10 cellular contexts compared by ENCODE assay signal in genomic region chr14:89237923-89238529, GRCh38.
DNase-seq lines count a peak whose midpoint lies in the region; ATAC-seq, FAIRE-seq and TF ChIP-seq lines count a peak whose summit lies in the region.
"Had no signal": no experiment of that assay in that cellular context is flagged by ENCODE, and none has a peak within 500 bp of the region (broad histone marks: within the 10 kb centered on the region; RNA-seq: fewer than 3 reads in every experiment).

No MANE protein-coding gene starts in this region.

- no peak overlapping the region for H2AK5ac ChIP-seq in mesenchymal stem cell (ENCODE audit: low read length, severe bottlenecking)

- intact Hi-C loops in CD14-positive monocyte (cut with micrococcal nuclease): no loop called here

- no peak overlapping the region for H3K4ac ChIP-seq in mesenchymal stem cell (ENCODE audit: low read depth in 1 of 2, low read length in 2 of 2)

- no peak overlapping the region for H3K9ac ChIP-seq in mesenchymal stem cell (ENCODE audit: low read length)

- H3K14ac ChIP-seq in mesenchymal stem cell (ENCODE audit: low read length in 2 of 2): no peak overlapping the region

- H2BK120ac ChIP-seq in mesenchymal stem cell (ENCODE audit: low read depth, low read length): no peak overlapping the region

- no peaks in the 10 kb centered on the region for H3K36me3 ChIP-seq in bronchial epithelial cell (ENCODE audit: control insufficient read depth, insufficient read depth, low read length)
- no peaks in the 10 kb centered on the region for H3K36me3 ChIP-seq in mesenchymal stem cell (ENCODE audit: control insufficient read depth in 1 of 2, insufficient read depth in 2 of 2, low read depth in 1 of 2, low read length in 2 of 2)

- peaks cover 23% of the 10 kb centered on the region for H3K4me1 Mint-ChIP-seq in CD14-positive monocyte

- no peak overlapping the region for H2BK12ac ChIP-seq in mesenchymal stem cell (ENCODE audit: low read length in 2 of 2)

- peaks cover 0 to 3% (median 2%) of the 10 kb centered on the region in 3 donors for H3K27me3 Mint-ChIP-seq in CD14-positive monocyte (ENCODE audit: low read depth in 3 of 3)

- FAIRE-seq in bronchial epithelial cell (lab: Jason Lieb, UNC): no peak

- no peak for ATAC-seq in GM18907 (IDR thresholded peaks at IDR 0.05; ENCODE audit: unreplicated experiment)
- ATAC-seq: stimulated activated effector memory CD8-positive, alpha-beta T cell treated with anti-CD3 and anti-CD28 coated beads, Interleukin-12 subunit alpha, Interleukin-12 subunit beta, amount 100 ng/mL, for 72 hours had no signal

- DNase-seq in CD14-positive monocyte (ENCODE audit: low spot score) (no peak), M059J (ENCODE audit: low read depth) (peak; percentile 5), bronchial epithelial cell (ENCODE audit: low read depth) (peak; percentile 35), mesenchymal stem cell (no peak), NCI-H82 treated with DMSO at 0.1 percent for 48 hours (lab: John Stamatoyannopoulos, UW; ENCODE audit: unreplicated experiment) (no peak)
- DNase-seq in activated CD4-positive, alpha-beta T cell treated with anti-CD3 and anti-CD28 coated beads, Interleukin-2, amount 50 U/mL, for 48 hours: no peak
- DNase-seq in stimulated activated CD4-positive, alpha-beta T cell treated with anti-CD3 and anti-CD28 coated beads, Interleukin-4, amount 100 ng/mL, for 1 hour: no peak
- DNase-seq: activated T-cell treated with anti-CD3 and anti-CD28 coated beads for 4 hours had no signal

- no peak overlapping the region for H3K4me3 Mint-ChIP-seq in CD14-positive monocyte
- H3K4me3 Mint-ChIP-seq: stimulated activated effector memory CD8-positive, alpha-beta T cell treated with anti-CD3 and anti-CD28 coated beads, Interleukin-12 subunit alpha, Interleukin-12 subunit beta, amount 100 ng/mL, for 72 hours had no signal

- H3K79me1 ChIP-seq in mesenchymal stem cell (replicated peaks; ENCODE audit: low read length, poor library complexity, severe bottlenecking): peaks cover 48% of the 10 kb centered on the region

- 82% methylated on average over 7 of the region's 7 CpGs for WGBS in mesenchymal stem cell

- H3K23ac ChIP-seq in mesenchymal stem cell (ENCODE audit: low read length in 2 of 2): no peak overlapping the region

- H2BK15ac ChIP-seq in mesenchymal stem cell (ENCODE audit: low read depth, poor library complexity, severe bottlenecking): no peak overlapping the region

- no peak overlapping the region for H3K18ac ChIP-seq in mesenchymal stem cell (ENCODE audit: low read depth in 1 of 2, low read length in 2 of 2)

- no peak overlapping the region for H3K4me2 ChIP-seq in mesenchymal stem cell (ENCODE audit: low read length, poor library complexity, severe bottlenecking)

- H3K36me3 Mint-ChIP-seq in CD14-positive monocyte: peaks cover 16 to 27% of the 10 kb centered on the region in 2 donors
- H3K36me3 Mint-ChIP-seq: stimulated activated effector memory CD8-positive, alpha-beta T cell treated with anti-CD3 and anti-CD28 coated beads, Interleukin-12 subunit alpha, Interleukin-12 subunit beta, amount 100 ng/mL, for 72 hours had no signal

- H2AFZ ChIP-seq in mesenchymal stem cell (ENCODE audit: low read depth, low read length): no peak overlapping the region

- no peak overlapping the region for H3K4me3 ChIP-seq in bronchial epithelial cell (ENCODE audit: low read depth, low read length)
- H3K4me3 ChIP-seq in mesenchymal stem cell (ENCODE audit: insufficient read depth in 1 of 2, low read depth in 1 of 2, low read length in 2 of 2): no peak overlapping the region

- H4K8ac ChIP-seq in mesenchymal stem cell (ENCODE audit: low read length): no peak overlapping the region

- H3K27ac Mint-ChIP-seq in CD14-positive monocyte: peak overlapping the region in 1 of 7 donors; percentile 37
- H3K27ac Mint-ChIP-seq: stimulated activated effector memory CD8-positive, alpha-beta T cell treated with anti-CD3 and anti-CD28 coated beads, Interleukin-12 subunit alpha, Interleukin-12 subunit beta, amount 100 ng/mL, for 72 hours had no signal

- peak overlapping the region; percentile 49 for H4K91ac ChIP-seq in mesenchymal stem cell (ENCODE audit: low read length)

- no peaks in the 10 kb centered on the region for H3K9me3 ChIP-seq in mesenchymal stem cell (ENCODE audit: control insufficient read depth, low read length)

- H3K4me1 ChIP-seq in mesenchymal stem cell (ENCODE audit: control insufficient read depth, insufficient read depth, low read depth, low read length): peaks cover 4% of the 10 kb centered on the region

- TF ChIP-seq CTCF in CD14-positive monocyte (IDR thresholded peaks at IDR 0.05) (peak; percentile 26), bronchial epithelial cell (IDR thresholded peaks at IDR 0.05; ENCODE audit: insufficient read depth, low read length, severe bottlenecking) (peak; percentile 45)

- H3K27me3 ChIP-seq in bronchial epithelial cell (ENCODE audit: control insufficient read depth, insufficient read depth, low read length) (no peaks in the 10 kb centered on the region), mesenchymal stem cell (ENCODE audit: control insufficient read depth in 1 of 2, insufficient read depth in 1 of 2, low read length in 2 of 2) (no peaks in the 10 kb centered on the region)

- H3K27ac ChIP-seq in mesenchymal stem cell (ENCODE audit: low read length, poor library complexity, severe bottlenecking): no peak overlapping the region

- no peak overlapping the region for H2BK5ac ChIP-seq in mesenchymal stem cell (ENCODE audit: low read depth, low read length, poor library complexity, severe bottlenecking)

- H3K9me3 Mint-ChIP-seq in CD14-positive monocyte: peaks cover 0 to 11% (median 0%) of the 10 kb centered on the region in 7 donors
- H3K9me3 Mint-ChIP-seq: stimulated activated effector memory CD8-positive, alpha-beta T cell treated with anti-CD3 and anti-CD28 coated beads, Interleukin-12 subunit alpha, Interleukin-12 subunit beta, amount 100 ng/mL, for 72 hours had no signal

Comparison
In these comparisons a context has a peak if more than half of its experiments do, and no peak if none do; other contexts are left out.
1. DNase-seq: peak in M059J (single experiment) and bronchial epithelial cell (single experiment); none in CD14-positive monocyte (single experiment), mesenchymal stem cell (single experiment), activated CD4-positive, alpha-beta T cell treated with anti-CD3 and anti-CD28 coated beads, Interleukin-2, amount 50 U/mL, for 48 hours (0 of 2), stimulated activated CD4-positive, alpha-beta T cell treated with anti-CD3 and anti-CD28 coated beads, Interleukin-4, amount 100 ng/mL, for 1 hour (single experiment) and NCI-H82 treated with DMSO at 0.1 percent for 48 hours (single experiment).